ENCODE assay signal across 1 cellular context in genomic region chr1:24415910-24416665, GRCh38.
TF ChIP-seq lines count a peak whose summit lies in the region.

No MANE protein-coding gene starts in this region.

TF ChIP-seq in K562, 482 proteins besides CTCF, POLR2A, EP300 and RAD21 (continued from another document and continues in another):
- TF ChIP-seq ZNF592 (IDR thresholded peaks at IDR 0.05) (peak; percentile 86), DACH1 (IDR thresholded peaks at IDR 0.05; ENCODE audit: partially characterized antibody) (no peak), CHD4 (IDR thresholded peaks at IDR 0.05; ENCODE audit: insufficient read depth, insufficient replicate concordance, low read depth, low read length, poor library complexity, severe bottlenecking) (no peak), PHF8 (IDR thresholded peaks at IDR 0.05; ENCODE audit: borderline replicate concordance, low read length) (0 out of 2 replicates have a peak, but pooled peaks have one; percentile 37), POLR2H (tag; IDR thresholded peaks at IDR 0.05; ENCODE audit: low read depth) (no peak), TCFL5 (CRISPR knock-in tag; conservative IDR thresholded peaks at IDR 0.05) (no peak), TCF7L2 (IDR thresholded peaks at IDR 0.05; ENCODE audit: low read depth, low read length) (no peak), CREB5 (CRISPR knock-in tag; IDR thresholded peaks at IDR 0.05) (no peak), PREB (CRISPR knock-in tag; IDR thresholded peaks at IDR 0.05) (peak; percentile 94; the same call in 1 of the 2 replicates), PML (IDR thresholded peaks at IDR 0.05; ENCODE audit: low read length) (0 out of 2 replicates have a peak, but pooled peaks have one; percentile 11), MEF2A (IDR thresholded peaks at IDR 0.05; ENCODE audit: control insufficient read depth, low read depth, low read length) (no peak), THRA (IDR thresholded peaks at IDR 0.05) (no peak), NFATC3 (IDR thresholded peaks at IDR 0.05) (no peak), ZEB2 (IDR thresholded peaks at IDR 0.05) (no peak), POLR2G (IDR thresholded peaks at IDR 0.05; ENCODE audit: low read depth, low read length) (no peak), NCOA2 (IDR thresholded peaks at IDR 0.05; ENCODE audit: partially characterized antibody in 2 of 2) (no peak), EWSR1 (IDR thresholded peaks at IDR 0.05; ENCODE audit: borderline replicate concordance, low read depth, partially characterized antibody) (no peak), BRD9 (IDR thresholded peaks at IDR 0.05; ENCODE audit: low read depth, partially characterized antibody) (no peak), MTA1 (IDR thresholded peaks at IDR 0.05; ENCODE audit: borderline replicate concordance) (no peak), ZNF274 (IDR thresholded peaks at IDR 0.05; ENCODE audit: borderline replicate concordance, low read depth, low read length) (no peak), ZNF146 (CRISPR knock-in tag; IDR thresholded peaks at IDR 0.05; ENCODE audit: unreplicated experiment) (no peak), ZNF165 (CRISPR knock-in tag; IDR thresholded peaks at IDR 0.05; ENCODE audit: borderline replicate concordance) (no peak; the same call in 1 of the 2 replicates), EZH2 (IDR thresholded peaks at IDR 0.05; ENCODE audit: borderline replicate concordance, low read depth, low read length) (no peak), FOXP4 (CRISPR knock-in tag; IDR thresholded peaks at IDR 0.05; ENCODE audit: borderline replicate concordance) (peak; percentile 57), POLR2AphosphoS5 (IDR thresholded peaks at IDR 0.05; ENCODE audit: control insufficient read depth, insufficient read depth, low read depth, low read length) (no peak), MBD2 (IDR thresholded peaks at IDR 0.05; ENCODE audit: borderline replicate concordance, low read depth) (no peak; the same call in 1 of the 2 replicates), GTF2A2 (tag; IDR thresholded peaks at IDR 0.05) (no peak), E2F5 (CRISPR knock-in tag; IDR thresholded peaks at IDR 0.05) (no peak), NFRKB (IDR thresholded peaks at IDR 0.05; ENCODE audit: low read depth) (peak; percentile 36; the same call in 1 of the 2 replicates), ZC3H8 (IDR thresholded peaks at IDR 0.05) (no peak), RERE (CRISPR knock-in tag; IDR thresholded peaks at IDR 0.05; ENCODE audit: borderline replicate concordance) (0 out of 2 replicates have a peak, but pooled peaks have one; percentile 61), GMEB1 (CRISPR knock-in tag; IDR thresholded peaks at IDR 0.05) (no peak), TAF9B (IDR thresholded peaks at IDR 0.05; ENCODE audit: partially characterized antibody) (no peak), ZFP36 (IDR thresholded peaks at IDR 0.05; ENCODE audit: low read depth, low read length, partially characterized antibody) (no peak), ZMIZ1 (IDR thresholded peaks at IDR 0.05; ENCODE audit: low read depth in 2 of 2, low read length in 2 of 2) (no peak), CC2D1A (IDR thresholded peaks at IDR 0.05) (no peak)
